13 cellular contexts compared by ENCODE assay signal in genomic region chr9:69254223-69254622, GRCh38.
"Had no signal": no experiment of that assay in that cellular context is flagged by ENCODE, and none has a peak within 500 bp of the region (broad histone marks: within the 10 kb centered on the region; RNA-seq: fewer than 3 reads in every experiment).

No MANE protein-coding gene starts in this region.

- H3K4me3 Mint-ChIP-seq: activated naive CD8-positive, alpha-beta T cell treated with anti-CD3 and anti-CD28 coated beads, Interleukin-2, amount 50 U/mL, for 24 hours; activated T-helper 1 cell treated with anti-CD3 and anti-CD28 coated beads, Interleukin-12 subunit alpha, Interleukin-12 subunit beta, Interleukin-2, Interleukin-4 antibody, amounts not matched to agents 30 ng/mL and 10 ng/mL and 1 ng/mL, durations not matched to agents 14 hours and 24 hours and 36 hours; stimulated activated memory B cell treated with anti-CD40 and anti-IgM and Interleukin-4, amounts not matched to agents 10 μg/mL and 1 μg/mL and 100 μg/mL, for 72 hours had no signal

- H3K27me3 Mint-ChIP-seq: activated naive CD8-positive, alpha-beta T cell treated with anti-CD3 and anti-CD28 coated beads, Interleukin-2, amount 50 U/mL, for 24 hours; stimulated activated memory B cell treated with anti-CD40 and anti-IgM and Interleukin-4, amounts not matched to agents 10 μg/mL and 1 μg/mL and 100 μg/mL, for 72 hours had no signal

- H3K4me1 Mint-ChIP-seq: activated naive CD8-positive, alpha-beta T cell treated with anti-CD3 and anti-CD28 coated beads, Interleukin-2, amount 50 U/mL, for 24 hours; stimulated activated memory B cell treated with anti-CD40 and anti-IgM and Interleukin-4, amounts not matched to agents 10 μg/mL and 1 μg/mL and 100 μg/mL, for 72 hours had no signal

- H3K9me3 Mint-ChIP-seq: activated naive CD8-positive, alpha-beta T cell treated with anti-CD3 and anti-CD28 coated beads, Interleukin-2, amount 50 U/mL, for 24 hours; activated T-helper 1 cell treated with anti-CD3 and anti-CD28 coated beads, Interleukin-12 subunit alpha, Interleukin-12 subunit beta, Interleukin-2, Interleukin-4 antibody, amounts not matched to agents 30 ng/mL and 10 ng/mL and 1 ng/mL, durations not matched to agents 14 hours and 24 hours and 36 hours; stimulated activated memory B cell treated with anti-CD40 and anti-IgM and Interleukin-4, amounts not matched to agents 10 μg/mL and 1 μg/mL and 100 μg/mL, for 72 hours had no signal

- H3K27ac Mint-ChIP-seq: activated naive CD8-positive, alpha-beta T cell treated with anti-CD3 and anti-CD28 coated beads, Interleukin-2, amount 50 U/mL, for 24 hours; activated T-helper 1 cell treated with anti-CD3 and anti-CD28 coated beads, Interleukin-12 subunit alpha, Interleukin-12 subunit beta, Interleukin-2, Interleukin-4 antibody, amounts not matched to agents 30 ng/mL and 10 ng/mL and 1 ng/mL, durations not matched to agents 14 hours and 24 hours and 36 hours; stimulated activated memory B cell treated with anti-CD40 and anti-IgM and Interleukin-4, amounts not matched to agents 10 μg/mL and 1 μg/mL and 100 μg/mL, for 72 hours had no signal

- DNase-seq: activated CD4-positive, alpha-beta T cell treated with anti-CD3 and anti-CD28 coated beads for 4 hours; activated naive CD4-positive, alpha-beta T cell treated with Interleukin-2 at 50 U/mL for 16 hours; activated naive CD8-positive, alpha-beta T cell treated with anti-CD3 and anti-CD28 coated beads, Interleukin-2, amount 50 U/mL, for 24 hours; cortex of kidney; effector memory CD4-positive, alpha-beta T cell; gastrocnemius medialis; mammary epithelial cell; ovary; T-helper 1 cell; upper lobe of right lung; WERI-Rb-1 had no signal

- ATAC-seq: activated naive CD8-positive, alpha-beta T cell treated with anti-CD3 and anti-CD28 coated beads, Interleukin-2, amount 50 U/mL, for 24 hours; gastrocnemius medialis; stimulated activated memory B cell treated with anti-CD40 and anti-IgM and Interleukin-4, amounts not matched to agents 10 μg/mL and 1 μg/mL and 100 μg/mL, for 72 hours had no signal
